Comparison of ENCODE assay signal across 9 cellular contexts in the genomic region with DNA sequence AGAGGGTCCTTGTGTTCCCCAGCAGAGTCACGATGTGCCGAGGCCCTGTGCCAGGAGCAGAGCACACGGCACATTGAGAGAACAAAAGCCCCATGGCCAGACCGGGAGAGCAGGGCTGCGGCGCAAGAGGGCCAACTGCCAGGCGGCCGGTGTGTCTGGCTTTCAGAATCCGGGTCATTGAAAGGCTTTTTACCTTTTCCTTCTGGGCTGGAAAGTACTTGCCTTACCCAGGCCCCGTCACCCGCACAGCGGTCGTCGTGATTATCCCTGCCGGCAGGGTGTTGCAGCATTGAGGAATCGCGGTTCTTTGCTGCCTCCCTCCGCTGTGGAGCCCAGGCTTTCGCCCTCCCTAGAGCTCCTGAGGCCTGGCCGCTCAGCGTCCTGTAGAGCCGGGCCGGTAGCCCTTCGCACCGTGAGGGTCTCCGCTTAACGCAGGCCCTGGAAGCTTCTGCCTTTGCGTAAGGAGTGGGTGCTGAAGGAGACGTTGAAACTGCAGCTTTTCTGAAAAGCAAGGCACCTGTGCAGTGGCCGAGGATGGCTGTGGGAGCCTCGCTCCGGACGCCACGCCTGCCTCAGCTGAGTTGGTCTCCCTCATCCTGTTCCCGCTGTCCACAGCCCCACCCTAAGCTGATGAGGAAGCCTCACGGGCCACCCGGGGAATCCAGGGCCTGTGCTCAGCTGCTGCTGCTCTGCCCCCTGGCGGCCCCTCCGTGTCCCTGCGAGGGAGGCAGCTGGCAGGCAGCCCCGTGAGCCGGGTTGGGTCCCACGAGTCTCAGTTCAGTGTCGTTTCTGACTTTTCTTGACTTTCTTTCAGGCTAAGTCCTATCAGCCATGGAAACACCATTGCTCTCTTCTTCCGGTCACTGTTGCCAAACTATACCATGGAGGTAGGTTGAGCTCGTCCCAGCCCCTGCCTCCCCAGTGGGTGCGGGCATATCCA. TPM values are rescaled to one million over a fixed set of nuclear protein-coding genes. Genes with fewer than 3 reads are reported as not detected.
DNase-seq lines count a peak whose midpoint lies in the region; ATAC-seq, FAIRE-seq and TF ChIP-seq lines count a peak whose summit lies in the region.
"Had no signal": no experiment of that assay in that cellular context is flagged by ENCODE, and none has a peak within 500 bp of the region (broad histone marks: within the 10 kb centered on the region; RNA-seq: fewer than 3 reads in every experiment).

No MANE protein-coding gene starts in this region.

- H3K4me3 Mint-ChIP-seq in WTC11: no peak overlapping the region

- no peaks in the 10 kb centered on the region for H3K4me1 ChIP-seq in kidney (ENCODE audit: control insufficient read depth in 1 of 2, insufficient read depth in 1 of 2, low read depth in 1 of 2, low read length in 2 of 2)

- H3K9me3 ChIP-seq in kidney (ENCODE audit: control insufficient read depth in 1 of 2, low read length in 2 of 2): no peaks in the 10 kb centered on the region

- CTCF ChIA-PET in WTC11 (lab: Charles Lee): interaction anchor here (0.5 to 1.9 kb wide), 31 partner anchors 9 to 209 kb away, joined by 3 to 70 read pairs (median 5); partner anchors contain the start of genes DEF8, MC1R, SPATA2L and SPIRE2

- intact Hi-C loops in kidney (cut with DNase I): no loop called here

- H3K9me3 Mint-ChIP-seq in WTC11: 0 out of 2 replicates have a peak, but pooled peaks cover 8% of the 10 kb centered on the region

- FAIRE-seq in kidney (lab: Jason Lieb, UNC): no peak
- FAIRE-seq: islet of Langerhans had no signal

- no peak overlapping the region for H3K4me3 ChIP-seq in kidney (ENCODE audit: low read length in 2 of 2)

- no peaks in the 10 kb centered on the region for H3K4me1 Mint-ChIP-seq in WTC11

- TF ChIP-seq CTCF in GM13976 (IDR thresholded peaks at IDR 0.05; ENCODE audit: borderline replicate concordance, control extremely low read depth, extremely low read depth, insufficient read depth, missing control alignments) (peak; percentile 77), WTC11 (IDR thresholded peaks at IDR 0.05) (peak; percentile 83), kidney (IDR thresholded peaks at IDR 0.05; ENCODE audit: borderline replicate concordance, extremely low read depth, insufficient read depth) (peak; percentile 75)

- in situ Hi-C loops in GM13976 (cut with MboI; ENCODE audit: low sequenced_read_pairs, unreplicated experiment): no loop called here

- peak overlapping the region; percentile 24 for H3K27ac ChIP-seq in caudate nucleus (ENCODE audit: low read depth, low read length)
- no peak overlapping the region for H3K27ac ChIP-seq in kidney (ENCODE audit: low read depth in 2 of 2, low read length in 2 of 2)

- peak overlapping the region; percentile 70; the same call in 1 of the 2 replicates for H3K27ac Mint-ChIP-seq in WTC11

- H3K36me3 Mint-ChIP-seq in WTC11: peaks cover 27% of the 10 kb centered on the region

- DNase-seq in GM13976 (ENCODE audit: low spot score): peak; percentile 88
- peak; percentile 53 for DNase-seq in NCI-H1092 (lab: John Stamatoyannopoulos, UW)
- DNase-seq in WTC11 (ENCODE audit: low spot score): peak; percentile 84
- peak in 59 of 61 donors; percentile 22 to 84 (median 63) for DNase-seq in caudate nucleus (lab: John Stamatoyannopoulos, UW)
- DNase-seq in kidney: peak; percentile 91
- DNase-seq in stimulated activated CD4-positive, alpha-beta T cell treated with anti-CD3 and anti-CD28 coated beads, Interleukin-2, amount 100 ng/mL, for 24 hours: peak; percentile 75 to 78
- no peak for DNase-seq in DMS153 (lab: John Stamatoyannopoulos, UW)

- POLR2A ChIA-PET in WTC11 (lab: Charles Lee): interaction anchor here (0.6 to 1.4 kb wide), 3 partner anchors 9 to 37 kb away, joined by 3 to 14 read pairs (median 6); partner anchors contain the start of genes MC1R, TCF25 and TUBB3

- H3K36me3 ChIP-seq in kidney (ENCODE audit: control insufficient read depth in 1 of 2, insufficient read depth in 2 of 2, low read length in 2 of 2): peaks cover 8 to 27% of the 10 kb centered on the region in 2 donors

- H3K27me3 Mint-ChIP-seq in WTC11 (ENCODE audit: low read depth): no peaks in the 10 kb centered on the region

- ATAC-seq in WTC11 (peak; percentile 91), GM21825 (IDR thresholded peaks at IDR 0.05; ENCODE audit: unreplicated experiment) (no peak)

- H3K9ac ChIP-seq in kidney (ENCODE audit: low read length in 2 of 2): no peak overlapping the region

TF ChIP-seq in WTC11, 78 proteins besides CTCF, POLR2A, EP300 and RAD21:
- TF ChIP-seq MAX (CRISPR knock-in tag; IDR thresholded peaks at IDR 0.05) (peak; percentile 54; the same call in 1 of the 2 replicates), GABPB1 (CRISPR knock-in tag; IDR thresholded peaks at IDR 0.05) (0 out of 2 replicates have a peak, but pooled peaks have one; percentile 16), ZNF671 (CRISPR knock-in tag; IDR thresholded peaks at IDR 0.05) (no peak)
- TF ChIP-seq, protein P1, sequence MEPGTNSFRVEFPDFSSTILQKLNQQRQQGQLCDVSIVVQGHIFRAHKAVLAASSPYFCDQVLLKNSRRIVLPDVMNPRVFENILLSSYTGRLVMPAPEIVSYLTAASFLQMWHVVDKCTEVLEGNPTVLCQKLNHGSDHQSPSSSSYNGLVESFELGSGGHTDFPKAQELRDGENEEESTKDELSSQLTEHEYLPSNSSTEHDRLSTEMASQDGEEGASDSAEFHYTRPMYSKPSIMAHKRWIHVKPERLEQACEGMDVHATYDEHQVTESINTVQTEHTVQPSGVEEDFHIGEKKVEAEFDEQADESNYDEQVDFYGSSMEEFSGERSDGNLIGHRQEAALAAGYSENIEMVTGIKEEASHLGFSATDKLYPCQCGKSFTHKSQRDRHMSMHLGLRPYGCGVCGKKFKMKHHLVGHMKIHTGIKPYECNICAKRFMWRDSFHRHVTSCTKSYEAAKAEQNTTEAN (CRISPR knock-in tag; IDR thresholded peaks at IDR 0.05): 0 out of 2 replicates have a peak, but pooled peaks have one; percentile 39

RNA-seq across cellular contexts. Expression of gene MC1R, which starts 8.6 kb away (rescaled TPM):
- total RNA-seq in WTC11 (2021) (3.4 to 3.8 TPM (median 3.5 TPM) in 3 replicates), kidney (13.5 TPM)
- polyA plus RNA-seq in kidney (ENCODE audit: insufficient read depth, low read depth, low replicate concordance): 2.1 TPM

RNA-seq across cellular contexts. Expression of gene TUBB3, which starts 13.1 kb away (rescaled TPM):
- total RNA-seq in WTC11 (2021): 150 to 209 TPM (median 163 TPM) in 3 replicates
- total RNA-seq in kidney: 35.0 TPM
- polyA plus RNA-seq in kidney (ENCODE audit: insufficient read depth, low read depth, low replicate concordance): 3.4 TPM

RNA-seq across cellular contexts. Expression of gene TCF25, which starts 36.7 kb away (rescaled TPM):
- total RNA-seq in WTC11 (2021) (113 to 155 TPM (median 127 TPM) in 3 replicates), kidney (209 TPM)
- 157 TPM for polyA plus RNA-seq in kidney (ENCODE audit: insufficient read depth, low read depth, low replicate concordance)

RNA-seq across cellular contexts. Expression of gene DEF8, which starts 38.5 kb away (rescaled TPM):
- total RNA-seq in WTC11 (2021): 64.5 to 64.7 TPM (median 64.6 TPM) in 3 replicates
- 66.2 TPM for total RNA-seq in kidney
- 39.3 TPM for polyA plus RNA-seq in kidney (ENCODE audit: insufficient read depth, low read depth, low replicate concordance)
